Comparison of ENCODE assay signal across 32 cellular contexts in the genomic region with DNA sequence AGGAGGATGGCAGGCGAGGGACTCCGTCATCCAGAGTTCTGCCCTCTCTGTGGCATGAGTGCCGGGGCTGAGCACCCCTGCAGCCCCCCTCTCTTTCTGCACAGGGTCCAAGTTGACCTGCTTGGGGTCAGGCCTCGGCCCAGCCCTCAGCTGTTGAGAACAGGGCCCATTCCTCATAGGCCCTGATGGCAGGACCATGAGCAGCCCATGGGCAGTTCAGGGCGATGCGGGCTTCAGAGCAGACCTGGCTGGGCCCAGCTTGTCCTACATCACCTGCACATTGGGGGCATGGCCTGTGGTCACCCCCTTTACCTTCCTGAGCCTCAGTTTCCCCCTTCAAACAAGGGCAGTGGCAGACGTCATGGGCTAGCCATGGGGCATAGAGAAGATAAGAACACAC.
A peak's percentile ranks its signal among the peaks of the same experiment; 100 is the strongest.
DNase-seq lines count a peak whose midpoint lies in the region; ATAC-seq and TF ChIP-seq lines count a peak whose summit lies in the region.
"Had no signal": no experiment of that assay in that cellular context is flagged by ENCODE, and none has a peak within 500 bp of the region (broad histone marks: within the 10 kb centered on the region; RNA-seq: fewer than 3 reads in every experiment).

No MANE protein-coding gene starts in this region.

- H3K4me3 ChIP-seq in colonic mucosa (no peak overlapping the region), neuronal stem cell (ENCODE audit: low read length in 2 of 2) (no peak overlapping the region), upper lobe of left lung (no peak overlapping the region)
- H3K4me3 ChIP-seq: esophagus squamous epithelium, heart left ventricle, lung, PC-9, thyroid gland had no signal

- H3K27ac ChIP-seq in colonic mucosa (no peak overlapping the region), neuronal stem cell (replicated peaks; ENCODE audit: low read length) (no peak overlapping the region), upper lobe of left lung (peak overlapping the region in 3 of 4 donors; percentile 57 to 67 (median 61))
- H3K27ac ChIP-seq: esophagus squamous epithelium, foreskin keratinocyte, PC-9, thyroid gland had no signal

- H2BK15ac ChIP-seq in neuronal stem cell (ENCODE audit: low read length), result no peak overlapping the region

- H2AK5ac ChIP-seq in neuronal stem cell (ENCODE audit: low read depth, low read length), result no peak overlapping the region

- H4K91ac ChIP-seq in neuronal stem cell (ENCODE audit: low read depth, low read length, poor library complexity), result peak overlapping the region; percentile 34

- H3K9me3 ChIP-seq in colonic mucosa (no peaks in the 10 kb centered on the region), neuronal stem cell (replicated peaks in 1 of 2; ENCODE audit: control insufficient read depth in 2 of 2, insufficient read depth in 1 of 2, low read depth in 1 of 2, low read length in 2 of 2) (no peaks in the 10 kb centered on the region), upper lobe of left lung (no peaks in the 10 kb centered on the region)
- H3K9me3 ChIP-seq: Caco-2, esophagus squamous epithelium, heart left ventricle, thyroid gland had no signal

- no peak overlapping the region for H3K4me3 Mint-ChIP-seq in activated T-helper 17 cell treated with anti-CD3 and anti-CD28 coated beads, Interleukin-2, amount 50 U/mL, for 72 hours
- H3K4me3 Mint-ChIP-seq: CD14-positive monocyte; dendritic cell treated with granulocyte-macrophage colony-stimulating factor and Interleukin-4, amounts not matched to agents 40 ng/mL and 50 ng/mL, for 4 days; natural killer cell; stimulated activated naive CD8-positive, alpha-beta T cell treated with anti-CD3 and anti-CD28 coated beads, Interleukin-15, amount 100 ng/mL, for 72 hours; T-helper 2 cell treated with Interferon-gamma antibody and Interleukin-4, amounts not matched to agents 5 μg/mL and 100 μg/mL, for 36 hours had no signal

- no peak for ATAC-seq in upper lobe of left lung (ENCODE audit: low FRiP score in 2 of 2)
- ATAC-seq in activated T-helper 17 cell treated with anti-CD3 and anti-CD28 coated beads, Interleukin-2, amount 50 U/mL, for 72 hours (replicated peaks), result no peak
- no peak for ATAC-seq in GM19395 (IDR thresholded peaks at IDR 0.05; ENCODE audit: unreplicated experiment)
- ATAC-seq: foreskin keratinocyte, HCT116, natural killer cell had no signal

- WGBS in neuronal stem cell (ENCODE audit: extremely low coverage in 2 of 2, insufficient read length in 2 of 2, insufficient replicate concordance in 1 of 2), 2 donors, result no CpG with 5 or more reads among the region's 7 CpGs
- 93 to 95% methylated on average over 5 to 6 of the region's 7 CpGs for WGBS in upper lobe of left lung, 2 donors

- no peak for TF ChIP-seq POLR2A in upper lobe of left lung (IDR thresholded peaks at IDR 0.05)

- no peak overlapping the region for H3K4ac ChIP-seq in neuronal stem cell (ENCODE audit: low read length)

- H3K9me3 Mint-ChIP-seq in activated T-helper 17 cell treated with anti-CD3 and anti-CD28 coated beads, Interleukin-2, amount 50 U/mL, for 72 hours, result no peaks in the 10 kb centered on the region
- H3K9me3 Mint-ChIP-seq: CD14-positive monocyte; dendritic cell treated with granulocyte-macrophage colony-stimulating factor and Interleukin-4, amounts not matched to agents 40 ng/mL and 50 ng/mL, for 4 days; natural killer cell; stimulated activated naive CD8-positive, alpha-beta T cell treated with anti-CD3 and anti-CD28 coated beads, Interleukin-15, amount 100 ng/mL, for 72 hours; T-helper 2 cell treated with Interferon-gamma antibody and Interleukin-4, amounts not matched to agents 5 μg/mL and 100 μg/mL, for 36 hours had no signal

- H3K36me3 ChIP-seq in colonic mucosa, result no peaks in the 10 kb centered on the region
- H3K36me3 ChIP-seq in neuronal stem cell (replicated peaks in 1 of 2; ENCODE audit: control insufficient read depth in 2 of 2, insufficient read depth in 2 of 2, low read length in 2 of 2), result no peaks in the 10 kb centered on the region
- peaks cover 0 to 8% (median 0%) of the 10 kb centered on the region in 4 donors for H3K36me3 ChIP-seq in upper lobe of left lung
- H3K36me3 ChIP-seq: thyroid gland had no signal

- no peaks in the 10 kb centered on the region for H3K4me1 Mint-ChIP-seq in activated T-helper 17 cell treated with anti-CD3 and anti-CD28 coated beads, Interleukin-2, amount 50 U/mL, for 72 hours
- H3K4me1 Mint-ChIP-seq: CD14-positive monocyte; natural killer cell; stimulated activated naive CD8-positive, alpha-beta T cell treated with anti-CD3 and anti-CD28 coated beads, Interleukin-15, amount 100 ng/mL, for 72 hours had no signal

- no peak overlapping the region for H2BK5ac ChIP-seq in neuronal stem cell (ENCODE audit: low read length)

- H3K23ac ChIP-seq in neuronal stem cell (ENCODE audit: low read depth, low read length, poor library complexity), result no peak overlapping the region

- TF ChIP-seq EP300 in upper lobe of left lung (IDR thresholded peaks at IDR 0.05), result no peak

- H3K14ac ChIP-seq in neuronal stem cell (ENCODE audit: low read length), result no peak overlapping the region

- H3K36me3 Mint-ChIP-seq in activated T-helper 17 cell treated with anti-CD3 and anti-CD28 coated beads, Interleukin-2, amount 50 U/mL, for 72 hours (ENCODE audit: low read depth), result no peaks in the 10 kb centered on the region
- H3K36me3 Mint-ChIP-seq: CD14-positive monocyte, natural killer cell had no signal

- DNase-seq in activated CD8-positive, alpha-beta memory T cell treated with anti-CD3 and anti-CD28 coated beads, Interleukin-2, amount 50 U/mL, for 48 hours, result peak; percentile 39
- DNase-seq in activated CD8-positive, alpha-beta memory T cell treated with anti-CD3 and anti-CD28 coated beads, Interleukin-2, amount 50 U/mL, for 4 hours, result no peak
- DNase-seq in colonic mucosa (peak; percentile 14), neuronal stem cell (ENCODE audit: low spot score) (no peak), upper lobe of left lung (no peak), Kasumi-1 (lab: John Stamatoyannopoulos, UW) (no peak)
- DNase-seq: 8988T; activated naive CD4-positive, alpha-beta T cell treated with Interleukin-2 at 50 U/mL for 16 hours; central memory CD4-positive, alpha-beta T cell; esophagus squamous epithelium; foreskin keratinocyte; MV-4-11; NCI-H1436; NCI-H2081; NCI-H2227 treated with DMSO at 0.1 percent for 48 hours; NCI-H526 treated with DMSO at 0.1 percent for 48 hours; occipital lobe; SIG-M5; stimulated activated CD4-positive, alpha-beta T cell treated with anti-CD3 and anti-CD28 coated beads, Interleukin-1b, Interleukin-23, amount 100 ng/mL, for 48 hours; thyroid gland had no signal

- H3K9ac ChIP-seq in colonic mucosa (ENCODE audit: low read depth in 2 of 2, low read length in 2 of 2) (peak overlapping the region in 1 of 2 donors; percentile 1), neuronal stem cell (ENCODE audit: low read depth, low read length, poor library complexity) (no peak overlapping the region)

- H3K27me3 Mint-ChIP-seq in activated T-helper 17 cell treated with anti-CD3 and anti-CD28 coated beads, Interleukin-2, amount 50 U/mL, for 72 hours, result peaks cover 1% of the 10 kb centered on the region
- H3K27me3 Mint-ChIP-seq: stimulated activated naive CD8-positive, alpha-beta T cell treated with anti-CD3 and anti-CD28 coated beads, Interleukin-15, amount 100 ng/mL, for 72 hours had no signal

- intact Hi-C loops in colonic mucosa (cut with DNase I), result no loop called here

- peak overlapping the region; percentile 51 for H3K18ac ChIP-seq in neuronal stem cell (ENCODE audit: low read length)

- no peak overlapping the region for H2BK120ac ChIP-seq in neuronal stem cell (ENCODE audit: low read depth, low read length)

- TF ChIP-seq CTCF in colonic mucosa (IDR thresholded peaks at IDR 0.05) (no peak), upper lobe of left lung (IDR thresholded peaks at IDR 0.05) (no peak)

- H3K4me1 ChIP-seq in colonic mucosa (no peaks in the 10 kb centered on the region), neuronal stem cell (ENCODE audit: control insufficient read depth in 2 of 2, insufficient read depth in 1 of 2, low read depth in 1 of 2, low read length in 2 of 2) (peaks cover 4% of the 10 kb centered on the region in 2 donors), upper lobe of left lung (peaks cover 5 to 6% (median 6%) of the 10 kb centered on the region in 4 donors)
- H3K4me1 ChIP-seq: Caco-2, esophagus squamous epithelium, foreskin keratinocyte had no signal

- H3K4me2 ChIP-seq in neuronal stem cell (ENCODE audit: insufficient read depth, low read length, poor library complexity, severe bottlenecking), result no peak overlapping the region
- H3K4me2 ChIP-seq: PC-9 had no signal

- no peaks in the 10 kb centered on the region for H3K79me1 ChIP-seq in neuronal stem cell (ENCODE audit: low read depth, low read length)

- no peak overlapping the region for H2AFZ ChIP-seq in neuronal stem cell (ENCODE audit: low read length)
- H2AFZ ChIP-seq: PC-9 had no signal

- H3K27ac Mint-ChIP-seq in activated T-helper 17 cell treated with anti-CD3 and anti-CD28 coated beads, Interleukin-2, amount 50 U/mL, for 72 hours, result no peak overlapping the region
- H3K27ac Mint-ChIP-seq: dendritic cell treated with granulocyte-macrophage colony-stimulating factor and Interleukin-4, amounts not matched to agents 40 ng/mL and 50 ng/mL, for 4 days; natural killer cell; T-helper 2 cell treated with Interferon-gamma antibody and Interleukin-4, amounts not matched to agents 5 μg/mL and 100 μg/mL, for 36 hours had no signal

- no peak overlapping the region for H4K8ac ChIP-seq in neuronal stem cell (ENCODE audit: low read depth, low read length)

- H2BK12ac ChIP-seq in neuronal stem cell (ENCODE audit: low read length), result no peak overlapping the region

- H3K27me3 ChIP-seq in colonic mucosa (no peaks in the 10 kb centered on the region), neuronal stem cell (ENCODE audit: control insufficient read depth in 3 of 3, insufficient read depth in 3 of 3, low read depth in 1 of 3, low read length in 3 of 3) (peaks cover 0 to 13% (median 0%) of the 10 kb centered on the region in 3 experiments), upper lobe of left lung (no peaks in the 10 kb centered on the region)
- H3K27me3 ChIP-seq: esophagus squamous epithelium, heart left ventricle, thyroid gland had no signal

Comparison
In these comparisons a context has a peak if more than half of its experiments do, and no peak if none do; other contexts are left out.
1. DNase-seq: peak in activated CD8-positive, alpha-beta memory T cell treated with anti-CD3 and anti-CD28 coated beads, Interleukin-2, amount 50 U/mL, for 48 hours (single experiment) and colonic mucosa (single experiment); none in activated CD8-positive, alpha-beta memory T cell treated with anti-CD3 and anti-CD28 coated beads, Interleukin-2, amount 50 U/mL, for 4 hours (single experiment), neuronal stem cell (single experiment), upper lobe of left lung (0 of 2) and Kasumi-1 (0 of 2).
2. H3K27ac ChIP-seq: peak in upper lobe of left lung (3 of 4); none in colonic mucosa (single experiment) and neuronal stem cell (single experiment).